ENCODE assay signal across 33 cellular contexts in the genomic region with DNA sequence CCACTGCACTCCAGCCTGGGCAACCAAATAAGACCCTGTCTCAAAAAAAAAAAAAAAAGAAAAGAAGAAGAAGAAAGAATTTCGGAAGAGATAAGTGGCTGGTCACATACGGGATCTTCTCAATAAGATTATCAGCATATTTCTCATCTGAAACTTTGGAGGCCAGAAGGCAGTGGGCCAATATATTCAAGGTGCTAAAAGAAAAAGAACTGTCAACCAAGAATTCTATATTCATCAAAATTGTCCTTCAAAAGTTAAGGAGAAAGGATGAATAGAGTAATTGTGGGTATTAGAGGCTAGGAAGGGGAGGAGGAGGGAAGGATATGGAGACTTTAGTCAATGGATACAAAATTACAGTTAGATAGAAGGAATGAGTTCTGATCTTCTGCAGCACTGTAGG.
"Had no signal": no experiment of that assay in that cellular context is flagged by ENCODE, and none has a peak within 500 bp of the region (broad histone marks: within the 10 kb centered on the region; RNA-seq: fewer than 3 reads in every experiment).

No MANE protein-coding gene starts in this region.

- H3K36me3 ChIP-seq: adrenal gland, ascending aorta, brain microvascular endothelial cell, breast epithelium, cardiac muscle cell had no signal

- H3K4me3 ChIP-seq: adrenal gland, ascending aorta, body of pancreas, breast epithelium, cardiac muscle cell had no signal

- H3K27ac ChIP-seq: adrenal gland, ascending aorta, body of pancreas, brain microvascular endothelial cell, breast epithelium, cardiac muscle cell had no signal

- H3K9me3 ChIP-seq: body of pancreas had no signal

- FAIRE-seq: astrocyte, bronchial epithelial cell had no signal

- H3K27me3 ChIP-seq: adrenal gland, ascending aorta, body of pancreas, brain microvascular endothelial cell, breast epithelium, cardiac muscle cell had no signal

- DNase-seq: activated effector memory CD4-positive, alpha-beta T cell treated with anti-CD3 and anti-CD28 coated beads, Interleukin-2, amount 50 U/mL, for 16 hours; activated effector memory CD4-positive, alpha-beta T cell treated with Interleukin-2 at 50 U/mL for 16 hours; activated gamma-delta T cell; activated gamma-delta T cell treated with Interleukin-2 at 50 U/mL for 16 hours; activated naive CD4-positive, alpha-beta T cell; activated naive CD4-positive, alpha-beta T cell treated with anti-CD3 and anti-CD28 coated beads for 36 hours; activated naive CD4-positive, alpha-beta T cell treated with anti-CD3 and anti-CD28 coated beads, Interleukin-2, amount 10 ng/mL, durations not matched to agents 7 days and 5 days; activated naive CD4-positive, alpha-beta T cell treated with anti-CD3 and anti-CD28 coated beads, Interleukin-2, amount 50 U/mL, for 16 hours; activated naive CD4-positive, alpha-beta T cell treated with Interleukin-2 at 50 U/mL for 16 hours; activated naive CD8-positive, alpha-beta T cell treated with anti-CD3 and anti-CD28 coated beads for 36 hours; activated naive CD8-positive, alpha-beta T cell treated with anti-CD3 and anti-CD28 coated beads, Interleukin-2, amount 10 ng/mL, durations not matched to agents 7 days and 5 days; activated naive CD8-positive, alpha-beta T cell treated with anti-CD3 and anti-CD28 coated beads, Interleukin-2, amount 50 U/mL, for 24 hours; activated T-cell treated with anti-CD3 and anti-CD28 coated beads, Interleukin-2, amount 50 U/mL, for 24 hours; activated T-cell treated with anti-CD3 and anti-CD28 coated beads, Interleukin-2, amount 50 U/mL, for 4 hours; activated T-cell treated with anti-CD3 and anti-CD28 coated beads, Interleukin-2, amount 50 U/mL, for 48 hours; activated T-cell treated with anti-CD3 and anti-CD28 coated beads, Interleukin-2, amount 50 U/mL, for 72 hours; amniotic stem cell; amygdala; anterior cingulate cortex; aorta; body of pancreas; brain microvascular endothelial cell; caudate nucleus; central memory CD4-positive, alpha-beta T cell; cerebellar nuclear complex had no signal

- H3K4me1 ChIP-seq: adrenal gland, ascending aorta, body of pancreas, breast epithelium had no signal

- ATAC-seq: activated naive CD4-positive, alpha-beta T cell treated with anti-CD3 and anti-CD28 coated beads, Interleukin-2, amount 50 U/mL, for 72 hours; activated naive CD8-positive, alpha-beta T cell treated with anti-CD3 and anti-CD28 coated beads, Interleukin-2, amount 50 U/mL, for 24 hours; activated T-cell treated with anti-CD3 and anti-CD28 coated beads, Interleukin-2, amount 50 U/mL, for 4 hours; activated T-cell treated with anti-CD3 and anti-CD28 coated beads, Interleukin-2, amount 50 U/mL, for 72 hours; activated T-helper 17 cell treated with anti-CD3 and anti-CD28 coated beads, Interleukin-2, amount 50 U/mL, for 72 hours; body of pancreas had no signal
